In the genomic region with DNA sequence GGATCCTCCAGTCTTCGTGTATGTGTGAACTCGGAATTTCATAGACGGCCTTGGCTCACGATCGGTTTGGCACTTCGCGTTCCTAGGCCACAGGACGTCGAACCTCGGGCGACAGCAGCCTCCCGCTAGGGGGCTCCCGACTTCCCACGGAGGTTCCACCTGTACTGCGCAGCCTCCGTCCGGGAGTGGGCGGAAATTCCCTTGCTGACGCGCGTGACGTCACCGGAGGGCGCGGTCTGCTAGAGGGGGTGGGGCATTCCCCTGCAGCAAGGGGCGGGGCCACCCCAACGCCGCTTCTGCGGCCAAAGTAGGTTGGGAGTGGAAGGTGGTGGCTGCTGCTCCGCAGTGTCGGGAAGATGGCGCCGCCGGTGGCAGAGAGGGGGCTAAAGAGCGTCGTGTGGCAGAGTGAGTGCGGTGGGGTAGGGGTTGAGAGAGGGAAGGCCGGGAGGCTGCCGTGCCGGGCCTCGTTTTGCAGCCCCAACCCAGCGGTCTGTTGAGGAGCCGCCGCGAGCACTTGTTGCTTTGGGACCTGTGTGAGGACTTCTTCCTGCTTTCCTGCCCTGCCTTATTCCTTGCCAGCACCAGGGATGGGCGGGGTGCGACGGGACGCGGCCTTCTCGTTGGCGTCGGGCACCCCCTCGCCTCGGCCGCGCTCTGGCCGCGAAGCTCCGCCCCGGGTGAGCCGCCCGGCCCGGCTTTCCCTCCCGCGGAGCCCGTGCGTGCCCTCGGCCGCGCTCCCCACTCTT, we compare ENCODE assay signal across 1 cellular context.
TF ChIP-seq lines count a peak whose summit lies in the region.

Gene STXBP3, plus strand, starts transcription at position 293 of the 746 bp plus-strand sequence. Its CDS starts 64 bp downstream, at position 357.

TF ChIP-seq in HepG2, 621 proteins besides CTCF, POLR2A, EP300 and RAD21 (continued from another document and continues in another):
- TF ChIP-seq, protein P1, sequence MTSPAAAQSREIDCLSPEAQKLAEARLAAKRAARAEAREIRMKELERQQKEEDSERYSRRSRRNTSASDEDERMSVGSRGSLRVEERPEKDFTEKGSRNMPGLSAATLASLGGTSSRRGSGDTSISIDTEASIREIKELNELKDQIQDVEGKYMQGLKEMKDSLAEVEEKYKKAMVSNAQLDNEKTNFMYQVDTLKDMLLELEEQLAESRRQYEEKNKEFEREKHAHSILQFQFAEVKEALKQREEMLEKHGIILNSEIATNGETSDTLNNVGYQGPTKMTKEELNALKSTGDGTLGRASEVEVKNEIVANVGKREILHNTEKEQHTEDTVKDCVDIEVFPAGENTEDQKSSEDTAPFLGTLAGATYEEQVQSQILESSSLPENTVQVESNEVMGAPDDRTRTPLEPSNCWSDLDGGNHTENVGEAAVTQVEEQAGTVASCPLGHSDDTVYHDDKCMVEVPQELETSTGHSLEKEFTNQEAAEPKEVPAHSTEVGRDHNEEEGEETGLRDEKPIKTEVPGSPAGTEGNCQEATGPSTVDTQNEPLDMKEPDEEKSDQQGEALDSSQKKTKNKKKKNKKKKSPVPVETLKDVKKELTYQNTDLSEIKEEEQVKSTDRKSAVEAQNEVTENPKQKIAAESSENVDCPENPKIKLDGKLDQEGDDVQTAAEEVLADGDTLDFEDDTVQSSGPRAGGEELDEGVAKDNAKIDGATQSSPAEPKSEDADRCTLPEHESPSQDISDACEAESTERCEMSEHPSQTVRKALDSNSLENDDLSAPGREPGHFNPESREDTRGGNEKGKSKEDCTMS (CRISPR knock-in tag; conservative IDR thresholded peaks at IDR 0.05) = no peak
- TF ChIP-seq SP5 (CRISPR knock-in tag; IDR thresholded peaks at IDR 0.05; ENCODE audit: borderline replicate concordance, low read depth) = peak; percentile 52; the same call in 1 of the 2 replicates
- TF ChIP-seq CCAR2 (optimal IDR thresholded peaks at IDR 0.05; ENCODE audit: low read depth, low read length) = no peak
- peak; percentile 83 for TF ChIP-seq ZBTB10 (CRISPR knock-in tag; IDR thresholded peaks at IDR 0.05; ENCODE audit: borderline replicate concordance)
- TF ChIP-seq KLF9 (CRISPR knock-in tag; IDR thresholded peaks at IDR 0.05; ENCODE audit: low read depth) = 0 out of 2 replicates have a peak, but pooled peaks have one; percentile 39
- peak; percentile 100 for TF ChIP-seq CREB1 (IDR thresholded peaks at IDR 0.05)
- TF ChIP-seq CREB1 (CRISPR knock-in tag; IDR thresholded peaks at IDR 0.05) = peak; percentile 96
- peak; percentile 75; the same call in 1 of the 2 replicates for TF ChIP-seq ZNF343 (CRISPR knock-in tag; IDR thresholded peaks at IDR 0.05)
- TF ChIP-seq MAFF (IDR thresholded peaks at IDR 0.05; ENCODE audit: low read depth, low read length) = no peak
- TF ChIP-seq, protein P2, sequence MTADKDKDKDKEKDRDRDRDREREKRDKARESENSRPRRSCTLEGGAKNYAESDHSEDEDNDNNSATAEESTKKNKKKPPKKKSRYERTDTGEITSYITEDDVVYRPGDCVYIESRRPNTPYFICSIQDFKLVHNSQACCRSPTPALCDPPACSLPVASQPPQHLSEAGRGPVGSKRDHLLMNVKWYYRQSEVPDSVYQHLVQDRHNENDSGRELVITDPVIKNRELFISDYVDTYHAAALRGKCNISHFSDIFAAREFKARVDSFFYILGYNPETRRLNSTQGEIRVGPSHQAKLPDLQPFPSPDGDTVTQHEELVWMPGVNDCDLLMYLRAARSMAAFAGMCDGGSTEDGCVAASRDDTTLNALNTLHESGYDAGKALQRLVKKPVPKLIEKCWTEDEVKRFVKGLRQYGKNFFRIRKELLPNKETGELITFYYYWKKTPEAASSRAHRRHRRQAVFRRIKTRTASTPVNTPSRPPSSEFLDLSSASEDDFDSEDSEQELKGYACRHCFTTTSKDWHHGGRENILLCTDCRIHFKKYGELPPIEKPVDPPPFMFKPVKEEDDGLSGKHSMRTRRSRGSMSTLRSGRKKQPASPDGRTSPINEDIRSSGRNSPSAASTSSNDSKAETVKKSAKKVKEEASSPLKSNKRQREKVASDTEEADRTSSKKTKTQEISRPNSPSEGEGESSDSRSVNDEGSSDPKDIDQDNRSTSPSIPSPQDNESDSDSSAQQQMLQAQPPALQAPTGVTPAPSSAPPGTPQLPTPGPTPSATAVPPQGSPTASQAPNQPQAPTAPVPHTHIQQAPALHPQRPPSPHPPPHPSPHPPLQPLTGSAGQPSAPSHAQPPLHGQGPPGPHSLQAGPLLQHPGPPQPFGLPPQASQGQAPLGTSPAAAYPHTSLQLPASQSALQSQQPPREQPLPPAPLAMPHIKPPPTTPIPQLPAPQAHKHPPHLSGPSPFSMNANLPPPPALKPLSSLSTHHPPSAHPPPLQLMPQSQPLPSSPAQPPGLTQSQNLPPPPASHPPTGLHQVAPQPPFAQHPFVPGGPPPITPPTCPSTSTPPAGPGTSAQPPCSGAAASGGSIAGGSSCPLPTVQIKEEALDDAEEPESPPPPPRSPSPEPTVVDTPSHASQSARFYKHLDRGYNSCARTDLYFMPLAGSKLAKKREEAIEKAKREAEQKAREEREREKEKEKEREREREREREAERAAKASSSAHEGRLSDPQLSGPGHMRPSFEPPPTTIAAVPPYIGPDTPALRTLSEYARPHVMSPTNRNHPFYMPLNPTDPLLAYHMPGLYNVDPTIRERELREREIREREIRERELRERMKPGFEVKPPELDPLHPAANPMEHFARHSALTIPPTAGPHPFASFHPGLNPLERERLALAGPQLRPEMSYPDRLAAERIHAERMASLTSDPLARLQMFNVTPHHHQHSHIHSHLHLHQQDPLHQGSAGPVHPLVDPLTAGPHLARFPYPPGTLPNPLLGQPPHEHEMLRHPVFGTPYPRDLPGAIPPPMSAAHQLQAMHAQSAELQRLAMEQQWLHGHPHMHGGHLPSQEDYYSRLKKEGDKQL (CRISPR knock-in tag; IDR thresholded peaks at IDR 0.05; ENCODE audit: low read depth) = no peak
- no peak; the same call in 1 of the 2 replicates for TF ChIP-seq ZNF205 (CRISPR knock-in tag; IDR thresholded peaks at IDR 0.05)
- peak; percentile 84; the same call in 1 of the 2 replicates for TF ChIP-seq ZFP91 (CRISPR knock-in tag; IDR thresholded peaks at IDR 0.05; ENCODE audit: borderline replicate concordance)
- no peak for TF ChIP-seq ZBTB2 (CRISPR knock-in tag; IDR thresholded peaks at IDR 0.05; ENCODE audit: low read depth)
- TF ChIP-seq, protein P3, sequence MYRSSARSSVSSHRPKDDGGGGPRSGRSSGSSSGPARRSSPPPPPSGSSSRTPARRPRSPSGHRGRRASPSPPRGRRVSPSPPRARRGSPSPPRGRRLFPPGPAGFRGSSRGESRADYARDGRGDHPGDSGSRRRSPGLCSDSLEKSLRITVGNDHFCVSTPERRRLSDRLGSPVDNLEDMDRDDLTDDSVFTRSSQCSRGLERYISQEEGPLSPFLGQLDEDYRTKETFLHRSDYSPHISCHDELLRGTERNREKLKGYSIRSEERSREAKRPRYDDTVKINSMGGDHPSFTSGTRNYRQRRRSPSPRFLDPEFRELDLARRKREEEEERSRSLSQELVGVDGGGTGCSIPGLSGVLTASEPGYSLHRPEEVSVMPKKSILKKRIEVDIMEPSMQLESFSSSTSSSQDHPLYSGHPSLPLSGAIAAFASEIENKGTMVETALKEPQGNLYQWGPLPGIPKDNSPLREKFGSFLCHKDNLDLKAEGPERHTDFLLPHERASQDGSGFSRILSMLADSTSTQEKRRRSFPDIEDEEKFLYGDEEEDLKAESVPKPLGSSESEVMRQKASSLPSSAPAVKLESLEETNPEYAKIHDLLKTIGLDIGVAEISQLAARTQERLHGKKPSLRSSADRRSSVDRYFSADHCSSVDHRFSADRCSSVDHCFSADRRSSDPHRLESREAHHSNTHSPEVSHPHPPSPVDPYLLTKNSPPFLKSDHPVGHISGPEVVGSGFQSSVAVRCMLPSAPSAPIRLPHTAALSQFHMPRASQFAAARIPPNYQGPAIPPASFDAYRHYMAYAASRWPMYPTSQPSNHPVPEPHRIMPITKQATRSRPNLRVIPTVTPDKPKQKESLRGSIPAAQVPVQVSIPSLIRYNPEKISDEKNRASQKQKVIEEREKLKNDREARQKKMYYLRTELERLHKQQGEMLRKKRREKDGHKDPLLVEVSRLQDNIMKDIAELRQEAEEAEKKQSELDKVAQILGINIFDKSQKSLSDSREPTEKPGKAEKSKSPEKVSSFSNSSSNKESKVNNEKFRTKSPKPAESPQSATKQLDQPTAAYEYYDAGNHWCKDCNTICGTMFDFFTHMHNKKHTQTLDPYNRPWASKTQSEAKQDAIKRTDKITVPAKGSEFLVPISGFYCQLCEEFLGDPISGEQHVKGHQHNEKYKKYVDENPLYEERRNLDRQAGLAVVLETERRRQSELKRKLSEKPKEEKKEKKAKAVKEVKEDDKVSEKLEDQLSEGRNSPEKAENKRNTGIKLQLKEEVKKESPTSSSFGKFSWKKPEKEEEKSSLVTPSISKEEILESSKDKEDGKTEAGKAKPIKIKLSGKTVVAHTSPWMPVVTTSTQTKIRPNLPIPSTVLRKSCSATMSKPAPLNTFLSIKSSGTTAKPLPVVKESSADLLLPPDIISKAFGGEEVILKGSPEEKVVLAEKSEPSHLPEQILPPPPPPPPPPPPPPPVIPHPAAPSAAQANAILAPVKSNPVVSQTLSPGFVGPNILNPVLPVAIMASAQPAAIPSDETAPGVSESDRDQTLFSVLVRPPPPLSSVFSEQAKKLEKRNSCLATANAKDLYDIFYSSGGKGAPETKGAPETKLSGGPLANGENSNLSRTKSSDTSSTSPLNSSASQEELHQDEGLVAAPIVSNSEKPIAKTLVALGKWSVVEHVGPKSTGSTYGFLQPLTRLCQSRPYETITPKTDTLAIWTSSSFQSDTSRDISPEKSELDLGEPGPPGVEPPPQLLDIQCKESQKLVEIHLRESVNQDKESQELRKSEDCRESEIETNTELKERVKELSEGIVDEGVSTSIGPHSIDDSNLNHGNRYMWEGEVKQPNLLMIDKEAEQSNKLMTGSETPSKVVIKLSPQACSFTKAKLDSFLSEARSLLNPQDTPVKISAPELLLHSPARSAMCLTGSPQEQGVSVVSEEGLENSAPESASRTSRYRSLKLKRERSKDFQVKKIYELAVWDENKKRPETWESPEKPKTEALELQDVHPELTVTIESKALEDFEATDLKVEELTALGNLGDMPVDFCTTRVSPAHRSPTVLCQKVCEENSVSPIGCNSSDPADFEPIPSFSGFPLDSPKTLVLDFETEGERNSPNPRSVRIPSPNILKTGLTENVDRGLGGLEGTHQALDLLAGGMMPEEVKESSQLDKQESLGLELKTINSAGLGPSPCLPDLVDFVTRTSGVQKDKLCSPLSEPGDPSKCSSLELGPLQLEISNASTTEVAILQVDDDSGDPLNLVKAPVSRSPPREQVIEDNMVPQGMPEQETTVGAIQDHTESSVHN (CRISPR knock-in tag; IDR thresholded peaks at IDR 0.05) = no peak
- TF ChIP-seq ZNF749 (CRISPR knock-in tag; IDR thresholded peaks at IDR 0.05; ENCODE audit: borderline replicate concordance) = no peak
- TF ChIP-seq ZNF180 (CRISPR knock-in tag; IDR thresholded peaks at IDR 0.05; ENCODE audit: borderline replicate concordance, low read depth) = peak; percentile 67; the same call in 1 of the 2 replicates
- no peak for TF ChIP-seq ZNF460 (CRISPR knock-in tag; IDR thresholded peaks at IDR 0.05; ENCODE audit: borderline replicate concordance)
- TF ChIP-seq ZBTB33 (CRISPR knock-in tag; IDR thresholded peaks at IDR 0.05) = peak; percentile 33; the same call in 1 of the 2 replicates
- TF ChIP-seq ZNF230 (CRISPR knock-in tag; IDR thresholded peaks at IDR 0.05) = peak; percentile 26; the same call in 1 of the 2 replicates
- no peak for TF ChIP-seq SKI (IDR thresholded peaks at IDR 0.05; ENCODE audit: partially characterized antibody)
- no peak for TF ChIP-seq ZNF282 (IDR thresholded peaks at IDR 0.05; ENCODE audit: partially characterized antibody)
- no peak for TF ChIP-seq FOSL1 (CRISPR knock-in tag; IDR thresholded peaks at IDR 0.05; ENCODE audit: borderline replicate concordance)
